18 cellular contexts compared by ENCODE assay signal in the genomic region with DNA sequence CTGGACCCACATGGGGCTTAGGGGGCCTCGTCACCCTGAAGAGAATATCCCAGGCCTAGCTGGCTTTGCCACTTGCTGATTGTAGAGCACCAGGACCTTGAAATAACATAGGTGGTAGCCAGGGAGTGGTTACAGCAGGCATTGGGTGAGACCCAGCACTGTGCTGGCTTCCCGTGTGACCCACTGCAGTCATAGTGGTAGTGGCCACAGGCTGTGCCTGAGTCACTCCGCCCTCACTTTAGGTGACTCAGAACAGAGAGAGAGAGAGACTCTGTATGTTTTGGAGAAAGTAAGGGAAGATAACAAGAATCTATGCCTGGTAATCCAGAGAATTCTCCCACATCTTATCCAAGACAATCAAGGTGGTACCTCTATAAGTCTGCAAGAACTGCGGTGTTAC.
"Had no signal": no experiment of that assay in that cellular context is flagged by ENCODE, and none has a peak within 500 bp of the region (broad histone marks: within the 10 kb centered on the region; RNA-seq: fewer than 3 reads in every experiment).

No MANE protein-coding gene starts in this region.

- H3K9me3 ChIP-seq: right lobe of liver had no signal

- H3K4me1 ChIP-seq: gastroesophageal sphincter, heart right ventricle, lower lobe of right lung, psoas muscle, right lobe of liver had no signal

- ATAC-seq: effector memory CD8-positive, alpha-beta T cell; gastroesophageal sphincter; heart right ventricle; left colon; psoas muscle; right lobe of liver; T-helper 17 cell had no signal

- H3K36me3 ChIP-seq: brain microvascular endothelial cell, gastroesophageal sphincter, heart right ventricle, lower lobe of right lung, right lobe of liver, thoracic aorta had no signal

- H3K4me3 Mint-ChIP-seq: activated naive CD8-positive, alpha-beta T cell treated with anti-CD3 and anti-CD28 coated beads, Interleukin-2, amount 10 ng/mL, durations not matched to agents 7 days and 5 days; effector memory CD8-positive, alpha-beta T cell; mesothelial cell of epicardium; T-helper 17 cell had no signal

- H3K36me3 Mint-ChIP-seq: activated naive CD8-positive, alpha-beta T cell treated with anti-CD3 and anti-CD28 coated beads, Interleukin-2, amount 10 ng/mL, durations not matched to agents 7 days and 5 days had no signal

- DNase-seq: activated CD4-positive, alpha-beta T cell treated with anti-CD3 and anti-CD28 coated beads, Interleukin-2, amount 50 U/mL, for 1 hour; activated CD8-positive, alpha-beta memory T cell treated with anti-CD3 and anti-CD28 coated beads for 24 hours; activated naive CD8-positive, alpha-beta T cell treated with anti-CD3 and anti-CD28 coated beads, Interleukin-2, amount 10 ng/mL, durations not matched to agents 7 days and 5 days; anterior cingulate cortex; brain microvascular endothelial cell; dermis blood vessel endothelial cell; effector memory CD8-positive, alpha-beta T cell; heart right ventricle; left colon; lower lobe of right lung; psoas muscle; right lobe of liver; T-helper 17 cell had no signal

- H3K27me3 Mint-ChIP-seq: activated naive CD8-positive, alpha-beta T cell treated with anti-CD3 and anti-CD28 coated beads, Interleukin-2, amount 10 ng/mL, durations not matched to agents 7 days and 5 days; effector memory CD8-positive, alpha-beta T cell; T-helper 17 cell had no signal

- H3K4me3 ChIP-seq: gastroesophageal sphincter, heart right ventricle, lower lobe of right lung, psoas muscle, right lobe of liver, smooth muscle cell, thoracic aorta had no signal

- H3K27me3 ChIP-seq: brain microvascular endothelial cell, gastroesophageal sphincter, heart right ventricle, right lobe of liver had no signal

- H3K4me1 Mint-ChIP-seq: activated naive CD8-positive, alpha-beta T cell treated with anti-CD3 and anti-CD28 coated beads, Interleukin-2, amount 10 ng/mL, durations not matched to agents 7 days and 5 days; mesothelial cell of epicardium; T-helper 17 cell had no signal

- H3K4me2 ChIP-seq: smooth muscle cell had no signal

- H3K27ac Mint-ChIP-seq: activated naive CD8-positive, alpha-beta T cell treated with anti-CD3 and anti-CD28 coated beads, Interleukin-2, amount 10 ng/mL, durations not matched to agents 7 days and 5 days; effector memory CD8-positive, alpha-beta T cell; mesothelial cell of epicardium; T-helper 17 cell had no signal

- H3K27ac ChIP-seq: brain microvascular endothelial cell, epithelial cell of prostate, gastroesophageal sphincter, heart right ventricle, lower lobe of right lung, psoas muscle, right lobe of liver, thoracic aorta had no signal
